Comparison of ENCODE assay signal across 20 cellular contexts in the genomic region with DNA sequence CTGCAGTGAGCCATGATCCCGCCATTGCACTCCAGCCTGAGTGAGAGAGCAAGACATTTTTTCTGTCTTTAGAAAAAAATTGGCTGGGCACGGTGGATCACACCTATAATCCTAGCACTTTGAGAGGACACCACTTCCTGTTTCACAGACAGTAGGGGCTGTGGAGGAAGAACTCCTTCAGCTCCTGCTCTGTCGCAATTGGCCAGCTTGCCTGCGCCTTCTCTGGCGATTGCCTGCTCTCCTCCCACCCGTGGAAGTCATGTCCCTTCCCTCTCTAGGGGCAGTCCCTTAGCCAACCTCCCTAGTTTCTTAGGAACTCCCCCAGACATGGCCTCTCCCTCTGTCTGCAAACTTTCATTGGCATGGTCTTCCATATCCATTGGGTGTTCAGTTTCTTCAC. TPM values are rescaled to one million over a fixed set of nuclear protein-coding genes. Genes with fewer than 3 reads are reported as not detected.
DNase-seq lines count a peak whose midpoint lies in the region; ATAC-seq and TF ChIP-seq lines count a peak whose summit lies in the region.
"Had no signal": no experiment of that assay in that cellular context is flagged by ENCODE, and none has a peak within 500 bp of the region (broad histone marks: within the 10 kb centered on the region; RNA-seq: fewer than 3 reads in every experiment).

No MANE protein-coding gene starts in this region.

- no peak overlapping the region for H4K12ac ChIP-seq in trophoblast cell (ENCODE audit: low read depth, low read length)

- intact Hi-C loops in left lung (cut with DNase I): no loop called here

- H2BK5ac ChIP-seq in trophoblast cell (ENCODE audit: low read depth, low read length, poor library complexity): no peak overlapping the region

- H3K4me1 ChIP-seq in left lung: peaks cover 0 to 20% of the 10 kb centered on the region in 2 donors
- no peaks in the 10 kb centered on the region for H3K4me1 ChIP-seq in trophoblast cell (ENCODE audit: control insufficient read depth in 1 of 2, insufficient read depth in 2 of 2, low read length in 2 of 2)
- H3K4me1 ChIP-seq: pancreas had no signal

- WGBS in trophoblast cell (ENCODE audit: extremely low coverage, insufficient coverage, insufficient read length): no CpG with 5 or more reads among the region's 6 CpGs

- no peak overlapping the region for H3K14ac ChIP-seq in trophoblast cell (ENCODE audit: low read length)

- no peak overlapping the region for H3K4me2 ChIP-seq in trophoblast cell (ENCODE audit: low read length)

- H3K18ac ChIP-seq in trophoblast cell (ENCODE audit: low read length): no peak overlapping the region

- H3K4ac ChIP-seq in trophoblast cell (ENCODE audit: low read depth, low read length): no peak overlapping the region

- no peaks in the 10 kb centered on the region for H3K79me2 ChIP-seq in trophoblast cell (ENCODE audit: control insufficient read depth, insufficient read depth, low read length, poor library complexity)

- H3K9me3 ChIP-seq in left lung (no peaks in the 10 kb centered on the region), trophoblast cell (ENCODE audit: insufficient read depth, low read depth, low read length) (peaks cover 2% of the 10 kb centered on the region)
- H3K9me3 ChIP-seq: pancreas, upper lobe of left lung had no signal

- POLR2A ChIA-PET in RWPE1 (lab: Yijun Ruan, JAX; ENCODE audit: low non-redundant PET): no interaction called here

- ATAC-seq in left lung (peak; percentile 58), GM19455 (IDR thresholded peaks at IDR 0.05; ENCODE audit: unreplicated experiment) (no peak)
- ATAC-seq: activated T-helper 17 cell treated with anti-CD3 and anti-CD28 coated beads, Interleukin-2, amount 50 U/mL, for 72 hours had no signal

- DNase-seq in SKM-1 treated with dmso at 0.1 percent for 144 hours (lab: John Stamatoyannopoulos, UW; ENCODE audit: unreplicated experiment): peak; percentile 29
- no peak for DNase-seq in SKM-1 (lab: John Stamatoyannopoulos, UW; ENCODE audit: unreplicated experiment)
- peak; percentile 32 for DNase-seq in GF-D8 (lab: John Stamatoyannopoulos, UW)
- DNase-seq in RWPE1 (ENCODE audit: low spot score): no peak
- DNase-seq in left lung: peak; percentile 83 to 86
- DNase-seq in EL: no peak
- DNase-seq in trophoblast cell: no peak
- DNase-seq: 8988T; hypothalamus; islet precursor cell; NCI-H1048; NCI-H2081; NCI-H446 treated with DMSO at 0.1 percent for 48 hours; NK-92 treated with Interleukin-12 subunit alpha and Interleukin-12 subunit beta, amount 100 ng/mL, for 24 hours; WERI-Rb-1 had no signal

- CTCF ChIA-PET in RWPE1 (lab: Yijun Ruan, JAX): interaction anchor here (1.1 kb wide), 1 partner anchor 20 kb away, joined by 3 read pairs; no protein-coding TSS in a partner anchor

- H2AFZ ChIP-seq in trophoblast cell (ENCODE audit: insufficient read depth, low read length, poor library complexity): no peak overlapping the region

- H4K8ac ChIP-seq in trophoblast cell (ENCODE audit: low read depth, low read length): no peak overlapping the region

- no peak overlapping the region for H2AK5ac ChIP-seq in trophoblast cell (ENCODE audit: low read length)

- no peak overlapping the region for H3K9ac ChIP-seq in trophoblast cell (ENCODE audit: low read length)

- no peak overlapping the region for H4K91ac ChIP-seq in trophoblast cell (ENCODE audit: low read depth, low read length)

- H2BK120ac ChIP-seq in trophoblast cell (ENCODE audit: insufficient read depth, low read length, poor library complexity): no peak overlapping the region

- no peak overlapping the region for H2BK12ac ChIP-seq in trophoblast cell (ENCODE audit: low read length)

- TF ChIP-seq CTCF in RWPE1 (conservative IDR thresholded peaks at IDR 0.05; ENCODE audit: low read depth) (no peak), left lung (IDR thresholded peaks at IDR 0.05) (no peak)

- H3K4me3 ChIP-seq in left lung (no peak overlapping the region), trophoblast cell (ENCODE audit: low read depth, low read length) (no peak overlapping the region)
- H3K4me3 ChIP-seq: cardiac muscle cell, pancreas, upper lobe of left lung had no signal

- H3K36me3 ChIP-seq in left lung (peaks cover 0 to 59% of the 10 kb centered on the region in 2 donors), trophoblast cell (ENCODE audit: control insufficient read depth in 1 of 2, insufficient read depth in 2 of 2, low read length in 2 of 2) (peaks cover 20 to 32% of the 10 kb centered on the region in 2 experiments)
- H3K36me3 ChIP-seq: cardiac muscle cell, pancreas, WERI-Rb-1 had no signal

- H3K27me3 ChIP-seq in left lung (no peaks in the 10 kb centered on the region), trophoblast cell (ENCODE audit: insufficient read depth, low read length) (no peaks in the 10 kb centered on the region)
- H3K27me3 ChIP-seq: cardiac muscle cell, pancreas, upper lobe of left lung had no signal

- H3K79me1 ChIP-seq in trophoblast cell (ENCODE audit: low read length): no peaks in the 10 kb centered on the region

- 0 out of 2 replicates have a peak overlapping the region, but pooled peaks have one; percentile 10 for H3K27ac ChIP-seq in RWPE1
- peak overlapping the region in 1 of 2 donors; percentile 41 for H3K27ac ChIP-seq in left lung
- no peak overlapping the region for H3K27ac ChIP-seq in trophoblast cell (ENCODE audit: low read depth, low read length)
- H3K27ac ChIP-seq: cardiac muscle cell, pancreas, upper lobe of left lung, WERI-Rb-1 had no signal

- H3K23ac ChIP-seq in trophoblast cell (ENCODE audit: low read length): no peak overlapping the region

RNA-seq across cellular contexts. Expression of gene PDSS1, which starts 8.7 kb away (rescaled TPM):
- 10 to 100 TPM in 1 of 2 donors, 1 to 10 TPM in 1; 7.1 to 17.3 TPM for total RNA-seq in left lung
- 6.1 and 6.2 TPM in 2 replicates for polyA plus RNA-seq in trophoblast cell (2013)

Comparison
In these comparisons a context has a peak if more than half of its experiments do, and no peak if none do; other contexts are left out.
1. DNase-seq: peak in SKM-1 treated with dmso at 0.1 percent for 144 hours (single experiment), GF-D8 (single experiment) and left lung (2 of 2); none in SKM-1 (single experiment), RWPE1 (single experiment), EL (single experiment) and trophoblast cell (0 of 2).